18 cellular contexts compared by ENCODE assay signal in the genomic region with DNA sequence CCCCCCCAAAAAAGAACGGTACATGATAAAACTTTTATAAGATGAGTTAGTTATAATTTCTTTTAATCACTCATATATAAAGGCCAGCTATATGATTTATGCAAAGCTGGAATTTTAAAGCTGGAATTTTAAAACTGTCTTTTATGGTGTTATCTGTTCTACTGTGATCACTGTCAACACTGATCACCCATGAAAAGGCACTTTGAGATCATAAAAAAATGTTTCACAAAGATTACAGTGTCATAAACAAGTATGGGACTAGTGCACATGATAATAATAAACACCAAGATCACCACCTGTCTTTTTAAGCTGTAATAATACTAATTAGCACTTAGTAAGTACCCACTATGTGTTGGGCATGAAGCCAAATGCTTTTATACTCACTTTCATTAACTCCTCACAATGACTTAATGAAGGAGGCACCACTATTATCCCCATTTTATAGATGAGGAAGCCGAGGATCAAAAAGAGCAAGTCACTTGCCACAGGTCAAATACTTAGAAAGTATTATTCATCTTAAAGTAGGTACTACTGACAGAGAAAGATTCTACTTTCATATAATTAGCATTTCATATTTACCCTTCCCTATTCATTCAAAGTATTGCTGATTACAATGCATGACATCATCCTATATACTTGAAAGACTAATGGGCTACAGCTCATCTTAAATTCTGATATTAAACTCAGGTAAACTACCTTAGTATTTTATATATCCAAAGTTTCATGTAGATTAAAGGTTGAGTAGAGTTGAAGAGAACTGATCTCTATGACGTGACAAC. TPM values are rescaled to one million over a fixed set of nuclear protein-coding genes. Genes with fewer than 3 reads are reported as not detected.
A peak's percentile ranks its signal among the peaks of the same experiment; 100 is the strongest.
DNase-seq lines count a peak whose midpoint lies in the region; ATAC-seq, FAIRE-seq and TF ChIP-seq lines count a peak whose summit lies in the region.
"Had no signal": no experiment of that assay in that cellular context is flagged by ENCODE, and none has a peak within 500 bp of the region (broad histone marks: within the 10 kb centered on the region; RNA-seq: fewer than 3 reads in every experiment).

No MANE protein-coding gene starts in this region.

- no peak overlapping the region for H3K4me3 Mint-ChIP-seq in activated naive CD8-positive, alpha-beta T cell treated with anti-CD3 and anti-CD28 coated beads for 36 hours
- H3K4me3 Mint-ChIP-seq: CD4-positive, alpha-beta T cell; H9 had no signal

- peaks cover under 1% of the 10 kb centered on the region for H3K79me1 ChIP-seq in mesenchymal stem cell (replicated peaks; ENCODE audit: low read length, poor library complexity, severe bottlenecking)

- H3K27me3 ChIP-seq in K562 (ENCODE audit: control insufficient read depth in 2 of 2, insufficient read depth in 2 of 2, low read length in 2 of 2) (no peaks in the 10 kb centered on the region), mesenchymal stem cell (ENCODE audit: control insufficient read depth in 1 of 2, insufficient read depth in 1 of 2, low read length in 2 of 2) (no peaks in the 10 kb centered on the region)
- H3K27me3 ChIP-seq: BLaER1 treated with 17β-estradiol and CSF1 and Interleukin-3, amounts not matched to agents 10 nM and 100 nM had no signal

- no peak overlapping the region for H3K4ac ChIP-seq in mesenchymal stem cell (ENCODE audit: low read depth in 1 of 2, low read length in 2 of 2)

- H3K9ac ChIP-seq in K562 (ENCODE audit: insufficient read depth in 1 of 2, low read depth in 2 of 2, low read length in 2 of 2): no peak overlapping the region
- no peak overlapping the region for H3K9ac ChIP-seq in mesenchymal stem cell (ENCODE audit: low read length)
- H3K9ac ChIP-seq: BLaER1 treated with 17β-estradiol and CSF1 and Interleukin-3, amounts not matched to agents 10 nM and 100 nM had no signal

- H3K9me3 Mint-ChIP-seq in activated naive CD8-positive, alpha-beta T cell treated with anti-CD3 and anti-CD28 coated beads for 36 hours: no peaks in the 10 kb centered on the region
- H3K9me3 Mint-ChIP-seq: CD4-positive, alpha-beta T cell; H9 had no signal

- DNase-seq in NCI-H1105 treated with DMSO at 0.1 percent for 48 hours (lab: John Stamatoyannopoulos, UW) (peak; percentile 16), NCI-H1105 (lab: John Stamatoyannopoulos, UW) (no peak), K562 (ENCODE audit: extremely low read depth in 1 of 4, low spot score in 3 of 4) (no peak), mesenchymal stem cell (no peak), GM12891 (ENCODE audit: insufficient read length, low spot score) (no peak), cortex of kidney (lab: John Stamatoyannopoulos, UW) (no peak)
- no peak for DNase-seq in activated naive CD8-positive, alpha-beta T cell treated with anti-CD3 and anti-CD28 coated beads for 36 hours
- DNase-seq: 8988T; ACHN; CD4-positive, alpha-beta T cell; DND-41; GDM1; GOT3; H9 had no signal

- peak overlapping the region; percentile 66 for H2AK5ac ChIP-seq in mesenchymal stem cell (ENCODE audit: low read length, severe bottlenecking)

- H3K36me3 ChIP-seq in HEK293 (ENCODE audit: control insufficient read depth in 2 of 2, insufficient read depth in 1 of 2, low read length in 2 of 2): no peaks in the 10 kb centered on the region
- H3K36me3 ChIP-seq in K562 (ENCODE audit: control insufficient read depth, insufficient read depth, low read length): no peaks in the 10 kb centered on the region
- H3K36me3 ChIP-seq in mesenchymal stem cell (ENCODE audit: control insufficient read depth in 1 of 2, insufficient read depth in 2 of 2, low read depth in 1 of 2, low read length in 2 of 2): no peaks in the 10 kb centered on the region
- H3K36me3 ChIP-seq: BLaER1 treated with 17β-estradiol and CSF1 and Interleukin-3, amounts not matched to agents 10 nM and 100 nM had no signal

- FAIRE-seq in K562 (lab: Jason Lieb, UNC) (no peak), GM12891 (lab: Jason Lieb, UNC) (no peak)
- FAIRE-seq: GM19239, HTR-8/SVneo had no signal

- H3K4me3 ChIP-seq in HEK293 (ENCODE audit: low read depth, low read length) (no peak overlapping the region), K562 (no peak overlapping the region), mesenchymal stem cell (ENCODE audit: insufficient read depth in 1 of 2, low read depth in 1 of 2, low read length in 2 of 2) (no peak overlapping the region)
- H3K4me3 ChIP-seq: BLaER1 treated with 17β-estradiol and CSF1 and Interleukin-3, amounts not matched to agents 10 nM and 100 nM had no signal

- no peaks in the 10 kb centered on the region for H3K79me2 ChIP-seq in K562 (ENCODE audit: control insufficient read depth, insufficient read depth, low read length)

- H2AFZ ChIP-seq in K562 (ENCODE audit: low read depth, low read length) (no peak overlapping the region), mesenchymal stem cell (ENCODE audit: low read depth, low read length) (no peak overlapping the region)

- no peak overlapping the region for H2BK5ac ChIP-seq in mesenchymal stem cell (ENCODE audit: low read depth, low read length, poor library complexity, severe bottlenecking)

- no peaks in the 10 kb centered on the region for H3K4me1 Mint-ChIP-seq in activated naive CD8-positive, alpha-beta T cell treated with anti-CD3 and anti-CD28 coated beads for 36 hours
- H3K4me1 Mint-ChIP-seq: H9 had no signal

- BruUV-seq in K562 (replicated peaks; lab: Mats Ljungman, UMichigan): no TSS peak

- no peak for TF ChIP-seq RAD21 in K562 (CRISPR knock-in tag; conservative IDR thresholded peaks at IDR 0.05 in 1 of 2, IDR thresholded peaks at IDR 0.05 in 1 of 2)

- H2BK12ac ChIP-seq in mesenchymal stem cell (ENCODE audit: low read length in 2 of 2): peak overlapping the region in 1 of 2 experiments; percentile 47

- peak overlapping the region in 1 of 2 experiments; percentile 62 for H3K18ac ChIP-seq in mesenchymal stem cell (ENCODE audit: low read depth in 1 of 2, low read length in 2 of 2)

- no peak for TF ChIP-seq EP300 in K562 (IDR thresholded peaks at IDR 0.05; ENCODE audit: low read length)

- H3K27ac Mint-ChIP-seq in activated naive CD8-positive, alpha-beta T cell treated with anti-CD3 and anti-CD28 coated beads for 36 hours: no peak overlapping the region
- H3K27ac Mint-ChIP-seq: CD4-positive, alpha-beta T cell; H9 had no signal

- intact Hi-C loops in K562 (cut with micrococcal nuclease): no loop called here

- H3K27me3 Mint-ChIP-seq in activated naive CD8-positive, alpha-beta T cell treated with anti-CD3 and anti-CD28 coated beads for 36 hours: peaks cover 22% of the 10 kb centered on the region

- no peak overlapping the region for H3K27ac ChIP-seq in HEK293 (ENCODE audit: extremely low read depth, low read depth, low read length)
- H3K27ac ChIP-seq in K562 (ENCODE audit: extremely low read depth, low read depth, low read length): no peak overlapping the region
- H3K27ac ChIP-seq in mesenchymal stem cell (ENCODE audit: low read length, poor library complexity, severe bottlenecking): no peak overlapping the region
- H3K27ac ChIP-seq: BLaER1 treated with 17β-estradiol and CSF1 and Interleukin-3, amounts not matched to agents 10 nM and 100 nM had no signal

- no peak overlapping the region for H3K14ac ChIP-seq in mesenchymal stem cell (ENCODE audit: low read length in 2 of 2)

- H3K4me2 ChIP-seq in K562 (ENCODE audit: insufficient read depth, low read length) (no peak overlapping the region), mesenchymal stem cell (ENCODE audit: low read length, poor library complexity, severe bottlenecking) (no peak overlapping the region)
- H3K4me2 ChIP-seq: BLaER1 treated with 17β-estradiol and CSF1 and Interleukin-3, amounts not matched to agents 10 nM and 100 nM had no signal

- no peaks in the 10 kb centered on the region for H4K20me1 ChIP-seq in K562 (replicated peaks; ENCODE audit: control insufficient read depth, insufficient read depth, low read length)
- H4K20me1 ChIP-seq: BLaER1 treated with 17β-estradiol and CSF1 and Interleukin-3, amounts not matched to agents 10 nM and 100 nM had no signal

- 58% methylated on average over 3 of the region's 3 CpGs for WGBS in K562 (ENCODE audit: insufficient coverage, low coverage, missing lambda C conversion rate)
- 100% methylated on average over 1 of the region's 3 CpGs for WGBS in mesenchymal stem cell

- no peaks in the 10 kb centered on the region for H3K36me3 Mint-ChIP-seq in activated naive CD8-positive, alpha-beta T cell treated with anti-CD3 and anti-CD28 coated beads for 36 hours

- H2BK15ac ChIP-seq in mesenchymal stem cell (ENCODE audit: low read depth, poor library complexity, severe bottlenecking): no peak overlapping the region

- CTCF ChIA-PET in HEK293 (lab: Yijun Ruan, JAX) (interaction anchor here (0.5 to 1.9 kb wide), 3 partner anchors 42 to 106 kb away, joined by 3 to 6 read pairs (median 5); no protein-coding TSS in a partner anchor), K562 (lab: Yijun Ruan, JAX; ENCODE audit: low intra/inter-chr PET ratio) (no interaction called here)

- H2BK120ac ChIP-seq in mesenchymal stem cell (ENCODE audit: low read depth, low read length): no peak overlapping the region

- POLR2A ChIA-PET in HEK293 (lab: Yijun Ruan, JAX): interaction anchor here (0.6 to 1.2 kb wide), 2 partner anchors 10 to 952 kb away, joined by 3 to 6 read pairs; no protein-coding TSS in a partner anchor
- POLR2A ChIA-PET in K562 (lab: Yijun Ruan, JAX): interaction anchor here (1.4 kb wide), 1 partner anchor 10 kb away, joined by 4 read pairs; no protein-coding TSS in a partner anchor

- in situ Hi-C loops in K562 (cut with MboI): no loop called here

- H3K9me1 ChIP-seq in K562 (ENCODE audit: control insufficient read depth, insufficient read depth, low read length): no peaks in the 10 kb centered on the region

- H3K4me1 ChIP-seq in HEK293 (ENCODE audit: control insufficient read depth, insufficient read depth, low read length) (peaks cover 14% of the 10 kb centered on the region), K562 (replicated peaks in 1 of 2; ENCODE audit: control insufficient read depth in 2 of 2, insufficient read depth in 2 of 2, low read length in 2 of 2) (peaks cover 0 to 5% of the 10 kb centered on the region in 2 experiments; a peak in 1 of 5 replicates), mesenchymal stem cell (ENCODE audit: control insufficient read depth, insufficient read depth, low read depth, low read length) (no peaks in the 10 kb centered on the region)
- H3K4me1 ChIP-seq: BLaER1 treated with 17β-estradiol and CSF1 and Interleukin-3, amounts not matched to agents 10 nM and 100 nM had no signal

- H4K91ac ChIP-seq in mesenchymal stem cell (ENCODE audit: low read length): no peak overlapping the region

- H3K23ac ChIP-seq in mesenchymal stem cell (ENCODE audit: low read length in 2 of 2): no peak overlapping the region

- H3K9me3 ChIP-seq in HEK293 (ENCODE audit: control insufficient read depth, insufficient read depth, low read depth, low read length) (no peaks in the 10 kb centered on the region), K562 (replicated peaks; ENCODE audit: control insufficient read depth, insufficient read depth, low read depth, low read length) (no peaks in the 10 kb centered on the region), mesenchymal stem cell (ENCODE audit: control insufficient read depth, low read length) (no peaks in the 10 kb centered on the region)
- H3K9me3 ChIP-seq: BLaER1 treated with 17β-estradiol and CSF1 and Interleukin-3, amounts not matched to agents 10 nM and 100 nM had no signal

- H4K8ac ChIP-seq in mesenchymal stem cell (ENCODE audit: low read length): no peak overlapping the region

- TF ChIP-seq POLR2A in K562 (conservative IDR thresholded peaks at IDR 0.05) (no peak), GM12891 (IDR thresholded peaks at IDR 0.05; ENCODE audit: low read depth, low read length) (no peak)

- TF ChIP-seq CTCF in HEK293 (tag by site-specific recombination; IDR thresholded peaks at IDR 0.05): no peak
- no peak for TF ChIP-seq CTCF in K562 (IDR thresholded peaks at IDR 0.05 in 2 of 3, conservative IDR thresholded peaks at IDR 0.05 in 1 of 3; ENCODE audit: insufficient read depth in 2 of 3, low read depth in 1 of 3, low read length in 3 of 3)

- ATAC-seq in K562: no peak

RNA-seq across cellular contexts. Expression of gene RHOBTB1, which starts 8.3 kb away (rescaled TPM):
- 11.2 and 15.6 TPM in 2 replicates for total RNA-seq in K562 (2011; cell fraction: chromatin; rRNA removed; ENCODE audit: low replicate concordance)
- 5.0 and 5.5 TPM in 2 replicates for total RNA-seq in K562 (2011; cell fraction: nucleolus; rRNA removed)
- 4.9 and 5.2 TPM in 2 replicates for total RNA-seq in K562 (2011; cell fraction: nucleoplasm; rRNA removed)
- total RNA-seq in K562 (2014; rRNA removed): 6.6 and 10.4 TPM in 2 replicates
- 10.6 and 11.6 TPM in 2 replicates for total RNA-seq in K562 (2014; rRNA removed; fragmentation: Illumina TruSeq; extraction: Trizol)
- 8.8 and 9.2 TPM in 2 replicates for total RNA-seq in K562 (2015; rRNA removed; fragmentation: Illumina TruSeq; extraction: Trizol)
- total RNA-seq in K562 (2021): 8.2 and 8.5 TPM in 2 replicates
- 6.8 and 11.7 TPM in 2 replicates for polyA plus RNA-seq in K562 (2011; rRNA removed)
- 3.3 and 3.5 TPM in 2 replicates for polyA plus RNA-seq in K562 (2011; cell fraction: cytosol; rRNA removed)
- 35.6 and 37.0 TPM in 2 replicates for polyA plus RNA-seq in K562 (2011; cell fraction: nucleus; rRNA removed)
- 5.4 and 9.0 TPM in 2 replicates for polyA plus RNA-seq in K562 (2012)
- polyA plus RNA-seq in K562 (2014; fragmentation: Illumina TruSeq; extraction: Trizol): 7.3 and 9.3 TPM in 2 replicates
- 1 to 10 TPM; 1.7 to 3.8 TPM for polyA plus RNA-seq in K562 (2014; fragmentation: Nextera tagmentation; extraction: Ambion mirVana)
- polyA plus RNA-seq in K562 (2014; rRNA removed): 9.7 and 11.5 TPM in 2 replicates
- polyA minus RNA-seq in K562 (2011; rRNA and poly(A)+ RNA removed): 4.7 and 8.1 TPM in 2 replicates
- 3.7 and 6.9 TPM in 2 replicates for polyA minus RNA-seq in K562 (2011; cell fraction: cytosol; rRNA and poly(A)+ RNA removed)
- polyA minus RNA-seq in K562 (2011; cell fraction: nucleus; rRNA and poly(A)+ RNA removed): 9.7 TPM in 2 replicates
- 60.2 TPM for polyA plus RNA-seq in mesenchymal stem cell (2013, experiment 1 of 2)
- polyA plus RNA-seq in mesenchymal stem cell (2013, experiment 2 of 2): 60.6 TPM
- not detected for polyA plus RNA-seq in GM12891 (2012; ENCODE audit: low read depth, missing spikeins)
- total RNA-seq in activated naive CD8-positive, alpha-beta T cell treated with anti-CD3 and anti-CD28 coated beads for 36 hours: under 1 TPM in 1 of 2 experiments, not detected in 1; 0.16 TPM
- total RNA-seq: CD4-positive, alpha-beta T cell had no signal

Comparison
In these comparisons a context has a peak if more than half of its experiments do, and no peak if none do; other contexts are left out.
1. RNA of gene RHOBTB1, which starts 8.3 kb away (total RNA-seq): 4.9 to 15.6 TPM in K562; 0.16 TPM in activated naive CD8-positive, alpha-beta T cell treated with anti-CD3 and anti-CD28 coated beads for 36 hours; every median in the first group is over 4 times any median in the second.